Comparison of ENCODE assay signal across 8 cellular contexts in genomic region chr10:12042797-12043651, GRCh38.
A peak's percentile ranks its signal among the peaks of the same experiment; 100 is the strongest.
DNase-seq lines count a peak whose midpoint lies in the region; ATAC-seq and TF ChIP-seq lines count a peak whose summit lies in the region.

Gene UPF2, minus strand, starts transcription at chr10:12042809. Its CDS starts 7,386 bp downstream, at chr10:12035423.

- TF ChIP-seq RAD21 in Ishikawa (IDR thresholded peaks at IDR 0.05; ENCODE audit: low read depth), result no peak

- 0 out of 2 replicates have a peak, but pooled peaks have one; percentile 8 for TF ChIP-seq EP300 in Ishikawa (IDR thresholded peaks at IDR 0.05; ENCODE audit: borderline replicate concordance)

- DNase-seq in DMS 273 (lab: John Stamatoyannopoulos, UW; ENCODE audit: unreplicated experiment), result peak; percentile 98
- peak; percentile 61 for DNase-seq in OCI-M2 (lab: John Stamatoyannopoulos, UW; ENCODE audit: unreplicated experiment)
- DNase-seq in activated T-cell treated with anti-CD3 and anti-CD28 coated beads for 24 hours (ENCODE audit: low read depth), result peak; percentile 99
- DNase-seq in epidermal melanocyte (ENCODE audit: insufficient read length, low spot score), result peak; percentile 98
- peak; percentile 97 for DNase-seq in midbrain (lab: John Stamatoyannopoulos, UW)
- peak; percentile 96 to 98 for DNase-seq in stimulated activated CD8-positive, alpha-beta memory T cell treated with anti-CD3 and anti-CD28 coated beads, Interleukin-15, amount 100 ng/mL, for 48 hours (ENCODE audit: low read depth in 2 of 2)

- peak; percentile 41 for ATAC-seq in GM21576 (IDR thresholded peaks at IDR 0.05; ENCODE audit: unreplicated experiment)

TF ChIP-seq in Ishikawa, 13 proteins besides CTCF, POLR2A, EP300 and RAD21:
- TF ChIP-seq MAX (IDR thresholded peaks at IDR 0.05) (peak; percentile 92), YY1 (IDR thresholded peaks at IDR 0.05; ENCODE audit: low read depth) (peak; percentile 77), ZBTB7A (IDR thresholded peaks at IDR 0.05; ENCODE audit: low read depth) (no peak), USF1 (IDR thresholded peaks at IDR 0.05) (peak; percentile 96), NFIC (IDR thresholded peaks at IDR 0.05) (peak; percentile 29; the same call in 1 of the 2 replicates), TCF12 (IDR thresholded peaks at IDR 0.05; ENCODE audit: low read depth) (peak; percentile 67; the same call in 1 of the 2 replicates)

Comparison
In these comparisons a context has a peak if more than half of its experiments do, and no peak if none do; other contexts are left out.
1. Peak in every context shown above with its lines: DNase-seq and ATAC-seq.